In the genomic region with DNA sequence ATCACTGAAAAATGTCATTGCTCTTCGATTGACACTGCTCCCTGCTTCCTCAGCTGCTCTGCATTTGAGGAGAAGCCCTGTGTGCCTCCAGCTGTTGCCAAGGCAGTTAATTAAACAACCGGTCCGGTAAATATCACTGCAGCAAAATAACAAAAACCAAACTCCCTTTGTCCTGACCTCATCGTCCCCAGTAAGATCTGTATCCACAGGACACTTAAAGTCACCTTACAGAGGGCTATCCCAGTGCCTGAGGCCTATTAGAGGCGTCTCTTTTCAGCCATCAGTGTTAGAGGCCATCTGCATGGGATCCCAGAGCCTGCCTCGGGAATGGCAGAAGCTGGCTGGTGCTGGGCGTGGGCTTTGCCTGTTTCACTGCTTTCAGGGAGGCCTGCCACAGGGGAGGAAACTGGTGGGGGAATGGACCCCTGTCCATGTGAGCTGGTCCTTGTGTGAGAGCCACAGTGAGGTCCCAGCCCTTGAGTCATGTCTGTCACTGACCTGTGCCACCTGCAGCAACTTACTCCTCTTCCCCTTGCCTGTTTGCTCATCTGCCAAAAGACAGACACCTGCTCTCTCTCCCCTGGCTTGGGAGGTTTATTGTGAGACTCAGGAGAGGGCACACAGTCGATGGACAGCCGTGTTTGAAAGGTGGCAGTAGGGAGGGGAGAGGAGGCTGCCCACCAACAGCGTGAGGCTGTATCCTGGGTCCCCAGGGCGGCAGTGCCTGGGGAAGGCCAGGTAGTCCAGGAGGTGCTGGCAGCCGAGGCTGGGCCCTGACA, we compare ENCODE assay signal across 8 cellular contexts.
DNase-seq lines count a peak whose midpoint lies in the region; ATAC-seq and TF ChIP-seq lines count a peak whose summit lies in the region.

No MANE protein-coding gene starts in this region.

- no peaks in the 10 kb centered on the region for H3K9me2 ChIP-seq in OCI-LY7 (ENCODE audit: insufficient read depth, low read length)

- no peaks in the 10 kb centered on the region for H3K9me3 Mint-ChIP-seq in activated CD4-positive, alpha-beta T cell treated with anti-CD3 and anti-CD28 coated beads, Interleukin-2, amount 10 ng/mL, durations not matched to agents 24 days and 14 days
- H3K9me3 Mint-ChIP-seq in activated CD4-positive, alpha-beta T cell treated with anti-CD3 and anti-CD28 coated beads, Interleukin-2, amount 10 ng/mL, durations not matched to agents 7 days and 5 days: no peaks in the 10 kb centered on the region

- no peak for DNase-seq in activated CD4-positive, alpha-beta T cell treated with anti-CD3 and anti-CD28 coated beads, Interleukin-2, amount 10 ng/mL, durations not matched to agents 24 days and 14 days
- no peak for DNase-seq in activated CD4-positive, alpha-beta T cell treated with anti-CD3 and anti-CD28 coated beads, Interleukin-2, amount 10 ng/mL, durations not matched to agents 7 days and 5 days
- DNase-seq in right lobe of liver (no peak), tibial artery (no peak), iPS-NIHi11 (ENCODE audit: low spot score) (no peak), OCI-LY7 (ENCODE audit: low spot score) (no peak)
- no peak for DNase-seq in activated naive CD4-positive, alpha-beta T cell treated with anti-CD3 and anti-CD28 coated beads, Interleukin-2, amount 50 U/mL, for 16 hours

- H3K9me3 ChIP-seq in right lobe of liver (no peaks in the 10 kb centered on the region), tibial artery (no peaks in the 10 kb centered on the region), OCI-LY7 (ENCODE audit: low read length) (no peaks in the 10 kb centered on the region)

- no TSS peak for BruUV-seq in OCI-LY7 (replicated peaks; lab: Mats Ljungman, UMichigan)

- no peaks in the 10 kb centered on the region for H3K27me3 ChIP-seq in right lobe of liver
- no peaks in the 10 kb centered on the region for H3K27me3 ChIP-seq in tibial artery

- H3K4me1 ChIP-seq in right lobe of liver (peaks cover 4 to 60% (median 30%) of the 10 kb centered on the region in 4 donors), tibial artery (peaks cover 8 to 90% (median 60%) of the 10 kb centered on the region in 4 donors), OCI-LY7 (ENCODE audit: insufficient read depth, low read length, poor library complexity, severe bottlenecking) (peaks cover 4% of the 10 kb centered on the region)

- CTCF ChIA-PET in activated CD4-positive, alpha-beta T cell treated with anti-CD3 and anti-CD28 coated beads, Interleukin-2, amount 10 ng/mL, durations not matched to agents 7 days and 5 days (lab: Charles Lee): interaction anchor here (0.6 to 1.4 kb wide), 4 partner anchors 8 to 357 kb away, joined by 3 to 5 read pairs (median 4); no protein-coding TSS in a partner anchor
- CTCF ChIA-PET in OCI-LY7 (lab: Charles Lee; ENCODE audit: unreplicated experiment): no interaction called here

- peak overlapping the region; percentile 34 for H3K27ac Mint-ChIP-seq in activated CD4-positive, alpha-beta T cell treated with anti-CD3 and anti-CD28 coated beads, Interleukin-2, amount 10 ng/mL, durations not matched to agents 24 days and 14 days
- no peak overlapping the region for H3K27ac Mint-ChIP-seq in activated CD4-positive, alpha-beta T cell treated with anti-CD3 and anti-CD28 coated beads, Interleukin-2, amount 10 ng/mL, durations not matched to agents 7 days and 5 days

- 49 to 59% (median 59%) methylated on average over 12 of the region's 12 CpGs for WGBS in adipose tissue, 3 donors
- WGBS in right lobe of liver (ENCODE audit: insufficient coverage, low coverage, low lambda C conversion rate, missing lambda C conversion rate): 39% methylated on average over 7 of the region's 12 CpGs

- H2AFZ ChIP-seq in OCI-LY7 (ENCODE audit: low read length): no peak overlapping the region

- H3K27ac ChIP-seq in adipose tissue (ENCODE audit: low read depth, low read length): peak overlapping the region; percentile 85
- H3K27ac ChIP-seq in right lobe of liver: peak overlapping the region; percentile 76 to 89 (median 85)
- peak overlapping the region; percentile 90 to 91 for H3K27ac ChIP-seq in tibial artery
- H3K27ac ChIP-seq in OCI-LY7 (ENCODE audit: low read depth, low read length, poor library complexity, severe bottlenecking): no peak overlapping the region

- H3K27me3 Mint-ChIP-seq in activated CD4-positive, alpha-beta T cell treated with anti-CD3 and anti-CD28 coated beads, Interleukin-2, amount 10 ng/mL, durations not matched to agents 24 days and 14 days: no peaks in the 10 kb centered on the region
- no peaks in the 10 kb centered on the region for H3K27me3 Mint-ChIP-seq in activated CD4-positive, alpha-beta T cell treated with anti-CD3 and anti-CD28 coated beads, Interleukin-2, amount 10 ng/mL, durations not matched to agents 7 days and 5 days

- no peak overlapping the region for H3K4me2 ChIP-seq in OCI-LY7 (ENCODE audit: low read length)

- intact Hi-C loops in activated CD4-positive, alpha-beta T cell treated with anti-CD3 and anti-CD28 coated beads, Interleukin-2, amount 10 ng/mL, durations not matched to agents 24 days and 14 days (cut with micrococcal nuclease): no loop called here
- intact Hi-C loops in right lobe of liver (cut with DNase I): no loop called here
- intact Hi-C loops in tibial artery (cut with DNase I; ENCODE audit: low total_unique reads): no loop called here
- intact Hi-C loops in OCI-LY7 (cut with micrococcal nuclease; ENCODE audit: unreplicated experiment): no loop called here

- peaks cover 0 to 7% (median 0%) of the 10 kb centered on the region in 4 donors for H3K36me3 ChIP-seq in right lobe of liver
- peaks cover 0 to 45% (median 29%) of the 10 kb centered on the region in 3 donors for H3K36me3 ChIP-seq in tibial artery
- peaks cover 84% of the 10 kb centered on the region for H3K36me3 ChIP-seq in OCI-LY7 (ENCODE audit: insufficient read depth, low read length)

- no peak for TF ChIP-seq POLR2A in right lobe of liver (IDR thresholded peaks at IDR 0.05)

- H4K20me1 ChIP-seq in OCI-LY7 (ENCODE audit: insufficient read depth, low read length): no peaks in the 10 kb centered on the region

- H3K4me3 Mint-ChIP-seq in activated CD4-positive, alpha-beta T cell treated with anti-CD3 and anti-CD28 coated beads, Interleukin-2, amount 10 ng/mL, durations not matched to agents 24 days and 14 days: no peak overlapping the region
- no peak overlapping the region for H3K4me3 Mint-ChIP-seq in activated CD4-positive, alpha-beta T cell treated with anti-CD3 and anti-CD28 coated beads, Interleukin-2, amount 10 ng/mL, durations not matched to agents 7 days and 5 days

- peaks cover 37% of the 10 kb centered on the region for H3K36me3 Mint-ChIP-seq in activated CD4-positive, alpha-beta T cell treated with anti-CD3 and anti-CD28 coated beads, Interleukin-2, amount 10 ng/mL, durations not matched to agents 24 days and 14 days (ENCODE audit: low read depth)
- peaks cover 6% of the 10 kb centered on the region for H3K36me3 Mint-ChIP-seq in activated CD4-positive, alpha-beta T cell treated with anti-CD3 and anti-CD28 coated beads, Interleukin-2, amount 10 ng/mL, durations not matched to agents 7 days and 5 days (ENCODE audit: low read depth)

- TF ChIP-seq CTCF in right lobe of liver (IDR thresholded peaks at IDR 0.05) (no peak), tibial artery (IDR thresholded peaks at IDR 0.05) (no peak), OCI-LY7 (conservative IDR thresholded peaks at IDR 0.05; ENCODE audit: low read length) (no peak)

- POLR2A ChIA-PET in activated CD4-positive, alpha-beta T cell treated with anti-CD3 and anti-CD28 coated beads, Interleukin-2, amount 10 ng/mL, durations not matched to agents 7 days and 5 days (lab: Charles Lee): no interaction called here
- POLR2A ChIA-PET in OCI-LY7 (lab: Charles Lee): no interaction called here

- peak; percentile 21 to 42 (median 36) for ATAC-seq in right lobe of liver

- H3K4me3 ChIP-seq in right lobe of liver: no peak overlapping the region
- peak overlapping the region in 1 of 2 donors; percentile 15 for H3K4me3 ChIP-seq in tibial artery
- no peak overlapping the region for H3K4me3 ChIP-seq in OCI-LY7 (ENCODE audit: low read depth, low read length, poor library complexity, severe bottlenecking)

- peaks cover 7% of the 10 kb centered on the region for H3K4me1 Mint-ChIP-seq in activated CD4-positive, alpha-beta T cell treated with anti-CD3 and anti-CD28 coated beads, Interleukin-2, amount 10 ng/mL, durations not matched to agents 24 days and 14 days
- peaks cover 18% of the 10 kb centered on the region for H3K4me1 Mint-ChIP-seq in activated CD4-positive, alpha-beta T cell treated with anti-CD3 and anti-CD28 coated beads, Interleukin-2, amount 10 ng/mL, durations not matched to agents 7 days and 5 days

- H3K79me2 ChIP-seq in OCI-LY7 (ENCODE audit: insufficient read depth, low read depth, low read length): no peaks in the 10 kb centered on the region
